22 cellular contexts compared by ENCODE assay signal in genomic region chr2:54954158-54954557, GRCh38.
DNase-seq lines count a peak whose midpoint lies in the region; ATAC-seq and TF ChIP-seq lines count a peak whose summit lies in the region.
"Had no signal": no experiment of that assay in that cellular context is flagged by ENCODE, and none has a peak within 500 bp of the region (broad histone marks: within the 10 kb centered on the region; RNA-seq: fewer than 3 reads in every experiment).

No MANE protein-coding gene starts in this region.

- H3K27ac ChIP-seq in VCaP: peak overlapping the region; percentile 88
- H3K27ac ChIP-seq in trophoblast cell (ENCODE audit: low read depth, low read length): no peak overlapping the region
- H3K27ac ChIP-seq: A549; BLaER1 treated with 17β-estradiol and CSF1 and Interleukin-3, amounts not matched to agents 10 nM and 100 nM had no signal

- no peak for ATAC-seq in natural killer cell treated with Interleukin-12 subunit alpha and Interleukin-12 subunit beta and Interleukin-15 and Interleukin-18, amount 100 ng/mL, for 72 hours
- ATAC-seq in natural killer cell: no peak
- no peak for ATAC-seq in GM18873 (IDR thresholded peaks at IDR 0.05; ENCODE audit: low FRiP score, unreplicated experiment)
- ATAC-seq in HG03045 (IDR thresholded peaks at IDR 0.05; ENCODE audit: unreplicated experiment): no peak

- H3K9ac ChIP-seq in trophoblast cell (ENCODE audit: low read length): peak overlapping the region; percentile 16
- H3K9ac ChIP-seq: BLaER1 treated with 17β-estradiol and CSF1 and Interleukin-3, amounts not matched to agents 10 nM and 100 nM had no signal

- intact Hi-C loops in natural killer cell (cut with micrococcal nuclease): no loop called here

- H2BK12ac ChIP-seq in trophoblast cell (ENCODE audit: low read length): no peak overlapping the region

- H3K36me3 Mint-ChIP-seq in natural killer cell treated with Interleukin-12 subunit alpha and Interleukin-12 subunit beta and Interleukin-15 and Interleukin-18, amount 100 ng/mL, for 72 hours: no peaks in the 10 kb centered on the region
- no peaks in the 10 kb centered on the region for H3K36me3 Mint-ChIP-seq in natural killer cell
- H3K36me3 Mint-ChIP-seq: CD4-positive, alpha-beta memory T cell had no signal

- no peaks in the 10 kb centered on the region for H3K79me2 ChIP-seq in trophoblast cell (ENCODE audit: control insufficient read depth, insufficient read depth, low read length, poor library complexity)

- no peak overlapping the region for H2AFZ ChIP-seq in trophoblast cell (ENCODE audit: insufficient read depth, low read length, poor library complexity)

- H3K4me3 ChIP-seq in trophoblast cell (ENCODE audit: low read depth, low read length): no peak overlapping the region
- H3K4me3 ChIP-seq: A549; BLaER1 treated with 17β-estradiol and CSF1 and Interleukin-3, amounts not matched to agents 10 nM and 100 nM; HAP-1 had no signal

- no peak overlapping the region for H3K18ac ChIP-seq in trophoblast cell (ENCODE audit: low read length)

- TF ChIP-seq CTCF in natural killer cell (IDR thresholded peaks at IDR 0.05): no peak
- TF ChIP-seq CTCF in VCaP (conservative IDR thresholded peaks at IDR 0.05): no peak

- H2AK5ac ChIP-seq in trophoblast cell (ENCODE audit: low read length): no peak overlapping the region

- no peak overlapping the region for H3K4me2 ChIP-seq in trophoblast cell (ENCODE audit: low read length)

- H2BK5ac ChIP-seq in trophoblast cell (ENCODE audit: low read depth, low read length, poor library complexity): no peak overlapping the region

- peak overlapping the region; percentile 86 to 97 for H3K27ac Mint-ChIP-seq in natural killer cell treated with Interleukin-12 subunit alpha and Interleukin-12 subunit beta and Interleukin-15 and Interleukin-18, amount 100 ng/mL, for 72 hours
- H3K27ac Mint-ChIP-seq in natural killer cell: peak overlapping the region in 1 of 2 donors; percentile 88
- H3K27ac Mint-ChIP-seq: HFFc6 had no signal

- no peak overlapping the region for H2BK120ac ChIP-seq in trophoblast cell (ENCODE audit: insufficient read depth, low read length, poor library complexity)

- no peak overlapping the region for H4K12ac ChIP-seq in trophoblast cell (ENCODE audit: low read depth, low read length)

- no peaks in the 10 kb centered on the region for H3K27me3 ChIP-seq in trophoblast cell (ENCODE audit: insufficient read depth, low read length)
- H3K27me3 ChIP-seq: BE2C; BLaER1 treated with 17β-estradiol and CSF1 and Interleukin-3, amounts not matched to agents 10 nM and 100 nM had no signal

- no peak overlapping the region for H3K4ac ChIP-seq in trophoblast cell (ENCODE audit: low read depth, low read length)

- no peak overlapping the region for H4K91ac ChIP-seq in trophoblast cell (ENCODE audit: low read depth, low read length)

- no peaks in the 10 kb centered on the region for H3K4me1 ChIP-seq in trophoblast cell (ENCODE audit: control insufficient read depth in 1 of 2, insufficient read depth in 2 of 2, low read length in 2 of 2)
- H3K4me1 ChIP-seq: BE2C, HAP-1 had no signal

- H3K27me3 Mint-ChIP-seq in natural killer cell treated with Interleukin-12 subunit alpha and Interleukin-12 subunit beta and Interleukin-15 and Interleukin-18, amount 100 ng/mL, for 72 hours: no peaks in the 10 kb centered on the region
- no peaks in the 10 kb centered on the region for H3K27me3 Mint-ChIP-seq in natural killer cell (ENCODE audit: low read depth in 2 of 2)
- H3K27me3 Mint-ChIP-seq: CD4-positive, alpha-beta memory T cell had no signal

- H3K14ac ChIP-seq in trophoblast cell (ENCODE audit: low read length): no peak overlapping the region

- no peak overlapping the region for H4K8ac ChIP-seq in trophoblast cell (ENCODE audit: low read depth, low read length)

- peak overlapping the region; percentile 71 for H3K4me3 Mint-ChIP-seq in natural killer cell treated with Interleukin-12 subunit alpha and Interleukin-12 subunit beta and Interleukin-15 and Interleukin-18, amount 100 ng/mL, for 72 hours
- H3K4me3 Mint-ChIP-seq in natural killer cell: no peak overlapping the region
- H3K4me3 Mint-ChIP-seq: CD4-positive, alpha-beta memory T cell; HFFc6 had no signal

- no CpG with 5 or more reads among the region's 8 CpGs for whole genome bisulfite sequencing in trophoblast cell (ENCODE audit: extremely low coverage, insufficient coverage, insufficient read length)

- no peak overlapping the region for H3K23ac ChIP-seq in trophoblast cell (ENCODE audit: low read length)

- H3K4me1 Mint-ChIP-seq in natural killer cell treated with Interleukin-12 subunit alpha and Interleukin-12 subunit beta and Interleukin-15 and Interleukin-18, amount 100 ng/mL, for 72 hours (ENCODE audit: low read depth in 2 of 2): peaks cover 53 to 56% of the 10 kb centered on the region in 2 donors
- H3K4me1 Mint-ChIP-seq in natural killer cell: peaks cover 47 to 54% of the 10 kb centered on the region in 2 donors

- no peaks in the 10 kb centered on the region for H3K36me3 ChIP-seq in trophoblast cell (ENCODE audit: control insufficient read depth in 1 of 2, insufficient read depth in 2 of 2, low read length in 2 of 2)
- H3K36me3 ChIP-seq: BE2C; BLaER1 treated with 17β-estradiol and CSF1 and Interleukin-3, amounts not matched to agents 10 nM and 100 nM; HAP-1 had no signal

- H3K9me3 Mint-ChIP-seq in natural killer cell treated with Interleukin-12 subunit alpha and Interleukin-12 subunit beta and Interleukin-15 and Interleukin-18, amount 100 ng/mL, for 72 hours: no peaks in the 10 kb centered on the region
- H3K9me3 Mint-ChIP-seq in natural killer cell: no peaks in the 10 kb centered on the region
- H3K9me3 Mint-ChIP-seq: HFFc6 had no signal

- H3K79me1 ChIP-seq in trophoblast cell (ENCODE audit: low read length): no peaks in the 10 kb centered on the region

- H3K9me3 ChIP-seq in trophoblast cell (ENCODE audit: insufficient read depth, low read depth, low read length): no peaks in the 10 kb centered on the region
- H3K9me3 ChIP-seq: A549; BE2C; BLaER1 treated with 17β-estradiol and CSF1 and Interleukin-3, amounts not matched to agents 10 nM and 100 nM; HAP-1 had no signal

- no peak for DNase-seq in natural killer cell treated with Interleukin-12 subunit alpha and Interleukin-12 subunit beta and Interleukin-15 and Interleukin-18, amount 100 ng/mL, for 72 hours (ENCODE audit: low spot score)
- DNase-seq in natural killer cell (no peak), trophoblast cell (no peak)
- DNase-seq in activated CD4-positive, CD25-positive, alpha-beta regulatory T cell (lab: John Stamatoyannopoulos, UW): no peak
- DNase-seq: 8988T; ACHN; AML-193; BE2C; Calu3; CD4-positive, alpha-beta memory T cell; COR-L47; DMS53; DMS79 treated with DMSO at 0.1 percent for 48 hours; GF-D8; GOT3; HFFc6 had no signal
